In genomic region chr2:203835867-203836800, GRCh38 we compare ENCODE assay signal across 16 cellular contexts. TPM values are rescaled to one million over a fixed set of nuclear protein-coding genes. Genes with fewer than 3 reads are reported as not detected.
A peak's percentile ranks its signal among the peaks of the same experiment; 100 is the strongest.
DNase-seq lines count a peak whose midpoint lies in the region; ATAC-seq and TF ChIP-seq lines count a peak whose summit lies in the region.
"Had no signal": no experiment of that assay in that cellular context is flagged by ENCODE, and none has a peak within 500 bp of the region (broad histone marks: within the 10 kb centered on the region; RNA-seq: fewer than 3 reads in every experiment).

No MANE protein-coding gene starts in this region.

- H3K4me1 ChIP-seq in adrenal gland (replicated peaks in 1 of 2) = no peaks in the 10 kb centered on the region

- peaks cover 3% of the 10 kb centered on the region for H3K4me1 Mint-ChIP-seq in activated T-cell treated with anti-CD3 and anti-CD28 coated beads, Interleukin-2, amount 50 U/mL, for 4 hours (ENCODE audit: low read depth)
- H3K4me1 Mint-ChIP-seq in activated CD4-positive, alpha-beta memory T cell treated with anti-CD3 and anti-CD28 coated beads, Interleukin-2, amount 10 ng/mL, durations not matched to agents 7 days and 5 days = peaks cover 17% of the 10 kb centered on the region
- H3K4me1 Mint-ChIP-seq in stimulated activated effector memory CD8-positive, alpha-beta T cell treated with anti-CD3 and anti-CD28 coated beads, Interleukin-12 subunit alpha, Interleukin-12 subunit beta, amount 100 ng/mL, for 72 hours = peaks cover 31% of the 10 kb centered on the region

- H3K27me3 ChIP-seq in adrenal gland = no peaks in the 10 kb centered on the region

- intact Hi-C loops in adrenal gland (cut with DNase I) = no loop called here

- ATAC-seq in activated T-cell treated with anti-CD3 and anti-CD28 coated beads, Interleukin-2, amount 50 U/mL, for 4 hours = peak; percentile 27 to 43
- ATAC-seq in stimulated activated effector memory CD8-positive, alpha-beta T cell treated with anti-CD3 and anti-CD28 coated beads, Interleukin-12 subunit alpha, Interleukin-12 subunit beta, amount 100 ng/mL, for 72 hours = peak; percentile 74

- 82 to 87% (median 84%) methylated on average over 21 of the region's 21 CpGs for WGBS in adrenal gland, 4 donors

- no peak for DNase-seq in activated T-cell treated with anti-CD3 and anti-CD28 coated beads, Interleukin-2, amount 50 U/mL, for 4 hours
- DNase-seq in activated T-cell treated with anti-CD3 and anti-CD28 coated beads, Interleukin-2, amount 50 U/mL, for 1 hour = no peak
- DNase-seq in NCI-H2227 (lab: John Stamatoyannopoulos, UW; ENCODE audit: unreplicated experiment) = peak; percentile 67
- no peak for DNase-seq in activated CD4-positive, alpha-beta memory T cell treated with anti-CD3 and anti-CD28 coated beads, Interleukin-2, amount 10 ng/mL, durations not matched to agents 7 days and 5 days
- DNase-seq in stimulated activated effector memory CD8-positive, alpha-beta T cell treated with anti-CD3 and anti-CD28 coated beads, Interleukin-12 subunit alpha, Interleukin-12 subunit beta, amount 100 ng/mL, for 72 hours (ENCODE audit: low spot score in 2 of 2) = no peak
- no peak for DNase-seq in adrenal gland
- no peak for DNase-seq in germinal center (ENCODE audit: low spot score)
- DNase-seq: ACHN, AML-193, HFFc6, NCI-H1092, NCI-H2081 treated with DMSO at 0.1 percent for 48 hours, NCI-H526, SHP77 had no signal

- peak overlapping the region; percentile 60 for H3K27ac Mint-ChIP-seq in activated CD4-positive, alpha-beta memory T cell treated with anti-CD3 and anti-CD28 coated beads, Interleukin-2, amount 10 ng/mL, durations not matched to agents 7 days and 5 days
- H3K27ac Mint-ChIP-seq in stimulated activated effector memory CD8-positive, alpha-beta T cell treated with anti-CD3 and anti-CD28 coated beads, Interleukin-12 subunit alpha, Interleukin-12 subunit beta, amount 100 ng/mL, for 72 hours = peak overlapping the region; percentile 67
- H3K27ac Mint-ChIP-seq: HFFc6 had no signal

- H3K9me3 ChIP-seq in adrenal gland (replicated peaks in 1 of 3) = no peaks in the 10 kb centered on the region

- POLR2A ChIA-PET in activated CD4-positive, alpha-beta memory T cell treated with anti-CD3 and anti-CD28 coated beads, Interleukin-2, amount 10 ng/mL, durations not matched to agents 7 days and 5 days (lab: Charles Lee) = interaction anchor here (0.8 to 2.0 kb wide), 2 partner anchors 18 to 35 kb away, joined by 3 to 8 read pairs; no protein-coding TSS in a partner anchor

- no peaks in the 10 kb centered on the region for H3K27me3 Mint-ChIP-seq in activated T-cell treated with anti-CD3 and anti-CD28 coated beads, Interleukin-2, amount 50 U/mL, for 4 hours (ENCODE audit: low read depth)
- peaks cover 2% of the 10 kb centered on the region for H3K27me3 Mint-ChIP-seq in activated CD4-positive, alpha-beta memory T cell treated with anti-CD3 and anti-CD28 coated beads, Interleukin-2, amount 10 ng/mL, durations not matched to agents 7 days and 5 days

- H3K36me3 ChIP-seq in adrenal gland (replicated peaks in 1 of 2) = no peaks in the 10 kb centered on the region

- no peaks in the 10 kb centered on the region for H3K36me3 Mint-ChIP-seq in activated T-cell treated with anti-CD3 and anti-CD28 coated beads, Interleukin-2, amount 50 U/mL, for 4 hours (ENCODE audit: insufficient read depth)
- peaks cover 3% of the 10 kb centered on the region for H3K36me3 Mint-ChIP-seq in activated CD4-positive, alpha-beta memory T cell treated with anti-CD3 and anti-CD28 coated beads, Interleukin-2, amount 10 ng/mL, durations not matched to agents 7 days and 5 days (ENCODE audit: low read depth)
- no peaks in the 10 kb centered on the region for H3K36me3 Mint-ChIP-seq in stimulated activated effector memory CD8-positive, alpha-beta T cell treated with anti-CD3 and anti-CD28 coated beads, Interleukin-12 subunit alpha, Interleukin-12 subunit beta, amount 100 ng/mL, for 72 hours

- peak overlapping the region; percentile 9 for H3K4me3 Mint-ChIP-seq in activated T-cell treated with anti-CD3 and anti-CD28 coated beads, Interleukin-2, amount 50 U/mL, for 4 hours
- peak overlapping the region; percentile 3 for H3K4me3 Mint-ChIP-seq in activated CD4-positive, alpha-beta memory T cell treated with anti-CD3 and anti-CD28 coated beads, Interleukin-2, amount 10 ng/mL, durations not matched to agents 7 days and 5 days
- H3K4me3 Mint-ChIP-seq in stimulated activated effector memory CD8-positive, alpha-beta T cell treated with anti-CD3 and anti-CD28 coated beads, Interleukin-12 subunit alpha, Interleukin-12 subunit beta, amount 100 ng/mL, for 72 hours = peak overlapping the region; percentile 27
- H3K4me3 Mint-ChIP-seq: HFFc6 had no signal

- TF ChIP-seq POLR2A in adrenal gland (IDR thresholded peaks at IDR 0.05) = no peak

- no peaks in the 10 kb centered on the region for H3K9me3 Mint-ChIP-seq in activated T-cell treated with anti-CD3 and anti-CD28 coated beads, Interleukin-2, amount 50 U/mL, for 4 hours
- peaks cover 3% of the 10 kb centered on the region for H3K9me3 Mint-ChIP-seq in activated CD4-positive, alpha-beta memory T cell treated with anti-CD3 and anti-CD28 coated beads, Interleukin-2, amount 10 ng/mL, durations not matched to agents 7 days and 5 days
- no peaks in the 10 kb centered on the region for H3K9me3 Mint-ChIP-seq in stimulated activated effector memory CD8-positive, alpha-beta T cell treated with anti-CD3 and anti-CD28 coated beads, Interleukin-12 subunit alpha, Interleukin-12 subunit beta, amount 100 ng/mL, for 72 hours
- H3K9me3 Mint-ChIP-seq: HFFc6 had no signal

- TF ChIP-seq CTCF in adrenal gland (IDR thresholded peaks at IDR 0.05) = no peak

- CTCF ChIA-PET in activated CD4-positive, alpha-beta memory T cell treated with anti-CD3 and anti-CD28 coated beads, Interleukin-2, amount 10 ng/mL, durations not matched to agents 7 days and 5 days (lab: Charles Lee) = interaction anchor here (1.0 kb wide), 1 partner anchor 21 kb away, joined by 3 read pairs; no protein-coding TSS in a partner anchor

- no peak overlapping the region for H3K4me3 ChIP-seq in adrenal gland

- H3K27ac ChIP-seq in adrenal gland = no peak overlapping the region

RNA-seq across cellular contexts. Expression of gene CTLA4, which starts 31.4 kb away (rescaled TPM):
- total RNA-seq in activated T-cell treated with anti-CD3 and anti-CD28 coated beads, Interleukin-2, amount 50 U/mL, for 4 hours = 100 to 1,000 TPM; 221 to 307 (median 278) TPM
- total RNA-seq in activated CD4-positive, alpha-beta memory T cell treated with anti-CD3 and anti-CD28 coated beads, Interleukin-2, amount 10 ng/mL, durations not matched to agents 7 days and 5 days = 100 to 1,000 TPM in 1 of 2 experiments, 10 to 100 TPM in 1; 98.1 to 101 TPM
- total RNA-seq in adrenal gland = under 1 TPM in 1 of 8 donors, not detected in 7; 0.50 TPM
- polyA plus RNA-seq in adrenal gland = under 1 TPM in 2 of 3 donors, not detected in 1; 0.03 to 0.15 TPM
- total RNA-seq: HFFc6, HT-29, MCF 10A had no signal

Comparison
In these comparisons a context has a peak if more than half of its experiments do, and no peak if none do; other contexts are left out.
1. RNA of gene CTLA4, which starts 31.4 kb away (total RNA-seq): 221 to 307 TPM in activated T-cell treated with anti-CD3 and anti-CD28 coated beads, Interleukin-2, amount 50 U/mL, for 4 hours and 98.1 to 101 TPM in activated CD4-positive, alpha-beta memory T cell treated with anti-CD3 and anti-CD28 coated beads, Interleukin-2, amount 10 ng/mL, durations not matched to agents 7 days and 5 days; 0.50 TPM in adrenal gland; every median in the first group is over 10 times any median in the second.
2. Peak in every context shown above with its lines, with median percentiles within 50 percentile points of each other: H3K4me3 Mint-ChIP-seq.